8 cellular contexts compared by ENCODE assay signal in genomic region chr9:20242767-20243166, GRCh38.
DNase-seq lines count a peak whose midpoint lies in the region; ATAC-seq and TF ChIP-seq lines count a peak whose summit lies in the region.

No MANE protein-coding gene starts in this region.

- H3K4me3 ChIP-seq in PC-3 (ENCODE audit: low read length): no peak overlapping the region

- intact Hi-C loops in PC-3 (cut with micrococcal nuclease): no loop called here

- peaks cover 0 to under 1% (median 0%) of the 10 kb centered on the region in 7 donors for H3K9me3 Mint-ChIP-seq in naive B cell

- H3K27ac Mint-ChIP-seq in naive B cell: no peak overlapping the region

- no peaks in the 10 kb centered on the region for H3K4me1 ChIP-seq in PC-3 (ENCODE audit: insufficient read depth, low read length)

- H3F3A ChIP-seq in PC-3 (ENCODE audit: low read length, unreplicated experiment): no peaks in the 10 kb centered on the region

- H3K4me2 ChIP-seq in PC-3 (ENCODE audit: low read length): no peak overlapping the region

- H3K27me3 ChIP-seq in PC-3 (ENCODE audit: low read length): peaks cover 22% of the 10 kb centered on the region

- H3K79me2 ChIP-seq in PC-3 (ENCODE audit: low read length): no peaks in the 10 kb centered on the region

- CTCF ChIA-PET in PC-3 (lab: Charles Lee): no interaction called here

- peaks cover 19 to 40% (median 19%) of the 10 kb centered on the region in 3 donors for H3K4me1 Mint-ChIP-seq in naive B cell

- H3K4me3 Mint-ChIP-seq in naive B cell: peak overlapping the region; percentile 2 to 87 (median 53)

- DNase-seq in NAMALWA (ENCODE audit: low spot score) (peak; percentile 59), naive B cell (peak; percentile 53), PC-3 (no peak), NCI-H1930 (lab: John Stamatoyannopoulos, UW) (no peak), NCI-H1694 treated with DMSO at 0.1 percent for 48 hours (lab: John Stamatoyannopoulos, UW) (no peak), NCI-H187 (lab: John Stamatoyannopoulos, UW) (no peak)

- no peak overlapping the region for H2AFZ ChIP-seq in PC-3 (ENCODE audit: low read length)

- no TSS peak for BruUV-seq in PC-3 (replicated peaks; lab: Mats Ljungman, UMichigan)

- H3K9me2 ChIP-seq in PC-3 (replicated peaks; ENCODE audit: low read length): no peaks in the 10 kb centered on the region

- H4K20me1 ChIP-seq in PC-3 (ENCODE audit: low read length): no peaks in the 10 kb centered on the region

- no peak overlapping the region for H3K9ac ChIP-seq in PC-3 (ENCODE audit: low read length)

- peaks cover 16 to 28% (median 25%) of the 10 kb centered on the region in 3 donors for H3K27me3 Mint-ChIP-seq in naive B cell

- no peak overlapping the region for H3K27ac ChIP-seq in PC-3 (ENCODE audit: low read length)

- peaks cover 0 to 8% of the 10 kb centered on the region in 2 donors for H3K36me3 Mint-ChIP-seq in naive B cell

- no peak for TF ChIP-seq CTCF in PC-3 (conservative IDR thresholded peaks at IDR 0.05; ENCODE audit: low read depth, low read length)

- POLR2A ChIA-PET in PC-3 (lab: Charles Lee; ENCODE audit: unreplicated experiment): no interaction called here

- peak; percentile 97 for ATAC-seq in GM18511 (IDR thresholded peaks at IDR 0.05; ENCODE audit: unreplicated experiment)
- ATAC-seq in GM21825 (IDR thresholded peaks at IDR 0.05; ENCODE audit: unreplicated experiment): peak; percentile 94
- peak; percentile 74 to 89 for ATAC-seq in naive B cell (ENCODE audit: low read depth in 2 of 2)
- no peak for ATAC-seq in PC-3

- H3K9me3 ChIP-seq in PC-3 (ENCODE audit: low read length): no peaks in the 10 kb centered on the region

- no peaks in the 10 kb centered on the region for H3K36me3 ChIP-seq in PC-3 (ENCODE audit: low read depth, low read length)

Comparison
In these comparisons a context has a peak if more than half of its experiments do, and no peak if none do; other contexts are left out.
1. DNase-seq: peak in NAMALWA (single experiment) and naive B cell (single experiment); none in PC-3 (single experiment), NCI-H1930 (0 of 2), NCI-H1694 treated with DMSO at 0.1 percent for 48 hours (single experiment) and NCI-H187 (0 of 2).